8 cellular contexts compared by ENCODE assay signal in genomic region chr5:60586307-60586901, GRCh38.
A peak's percentile ranks its signal among the peaks of the same experiment; 100 is the strongest.
DNase-seq lines count a peak whose midpoint lies in the region; ATAC-seq and TF ChIP-seq lines count a peak whose summit lies in the region.

No MANE protein-coding gene starts in this region.

- no peaks in the 10 kb centered on the region for H3K9me2 ChIP-seq in Loucy (replicated peaks; ENCODE audit: low read depth, low read length)

- H3K4me1 Mint-ChIP-seq in progenitor cell of endocrine pancreas (ENCODE audit: low read depth) = peaks cover 9% of the 10 kb centered on the region

- peaks cover 10% of the 10 kb centered on the region for H3K9me3 Mint-ChIP-seq in progenitor cell of endocrine pancreas (ENCODE audit: low read depth)

- no peaks in the 10 kb centered on the region; the same call in 1 of the 2 replicates for H3K36me3 ChIP-seq in Loucy (ENCODE audit: insufficient read depth, low read length)

- no peaks in the 10 kb centered on the region for H3K27me3 ChIP-seq in Loucy (ENCODE audit: insufficient read depth, low read length, poor library complexity, severe bottlenecking)

- no peaks in the 10 kb centered on the region for H4K20me1 ChIP-seq in Loucy (ENCODE audit: insufficient read depth, low read length, poor library complexity, severe bottlenecking)

- no peak overlapping the region for H3K9ac ChIP-seq in Loucy (ENCODE audit: low read depth, low read length, poor library complexity, severe bottlenecking)

- no peak for ATAC-seq in GM19467 (IDR thresholded peaks at IDR 0.05; ENCODE audit: unreplicated experiment)

- H3K4me3 Mint-ChIP-seq in progenitor cell of endocrine pancreas (ENCODE audit: low read depth) = no peak overlapping the region

- DNase-seq in dermis microvascular lymphatic vessel endothelial cell (ENCODE audit: low read depth in 2 of 2) = peak; percentile 49 to 56
- DNase-seq in progenitor cell of endocrine pancreas (ENCODE audit: low spot score, unreplicated experiment) = no peak
- DNase-seq in hepatic stellate cell (ENCODE audit: low spot score) = no peak
- no peak for DNase-seq in NCI-H187 treated with DMSO at 0.1 percent for 48 hours (lab: John Stamatoyannopoulos, UW)
- no peak for DNase-seq in ureter (ENCODE audit: low spot score)

- no peaks in the 10 kb centered on the region for H3K9me3 ChIP-seq in Loucy (ENCODE audit: insufficient read depth, low read depth, low read length)

- H3K79me2 ChIP-seq in Loucy (ENCODE audit: insufficient read depth, low read length) = no peaks in the 10 kb centered on the region

- H2AFZ ChIP-seq in Loucy (ENCODE audit: low read length) = no peak overlapping the region

- no peak overlapping the region for H3K4me2 ChIP-seq in Loucy (ENCODE audit: low read depth, low read length, poor library complexity, severe bottlenecking)

- no peak overlapping the region for H3K27ac Mint-ChIP-seq in progenitor cell of endocrine pancreas

- H3K27me3 Mint-ChIP-seq in progenitor cell of endocrine pancreas = no peaks in the 10 kb centered on the region

- no peak overlapping the region for H3K4me3 ChIP-seq in Loucy (ENCODE audit: low read length, poor library complexity, severe bottlenecking)

- no peaks in the 10 kb centered on the region for H3F3A ChIP-seq in Loucy (ENCODE audit: low read depth)

- peaks cover 8% of the 10 kb centered on the region for H3K4me1 ChIP-seq in Loucy (ENCODE audit: insufficient read depth, low read length, poor library complexity, severe bottlenecking)

- peaks cover 6% of the 10 kb centered on the region for H3K36me3 Mint-ChIP-seq in progenitor cell of endocrine pancreas (ENCODE audit: insufficient read depth)

- TF ChIP-seq CTCF in GM12873 (IDR thresholded peaks at IDR 0.05; ENCODE audit: insufficient read depth, low read depth, low read length, missing control alignments) (peak; percentile 44), Loucy (conservative IDR thresholded peaks at IDR 0.05; ENCODE audit: low read length) (peak; percentile 70), progenitor cell of endocrine pancreas (IDR thresholded peaks at IDR 0.05; ENCODE audit: unreplicated experiment) (peak; percentile 53)

Comparison
In these comparisons a context has a peak if more than half of its experiments do, and no peak if none do; other contexts are left out.
1. DNase-seq: peak in dermis microvascular lymphatic vessel endothelial cell (2 of 2); none in progenitor cell of endocrine pancreas (single experiment), hepatic stellate cell (single experiment), NCI-H187 treated with DMSO at 0.1 percent for 48 hours (single experiment) and ureter (single experiment).
2. Peak in every context shown above with its lines, with median percentiles within 50 percentile points of each other: CTCF ChIP-seq.